In the genomic region with DNA sequence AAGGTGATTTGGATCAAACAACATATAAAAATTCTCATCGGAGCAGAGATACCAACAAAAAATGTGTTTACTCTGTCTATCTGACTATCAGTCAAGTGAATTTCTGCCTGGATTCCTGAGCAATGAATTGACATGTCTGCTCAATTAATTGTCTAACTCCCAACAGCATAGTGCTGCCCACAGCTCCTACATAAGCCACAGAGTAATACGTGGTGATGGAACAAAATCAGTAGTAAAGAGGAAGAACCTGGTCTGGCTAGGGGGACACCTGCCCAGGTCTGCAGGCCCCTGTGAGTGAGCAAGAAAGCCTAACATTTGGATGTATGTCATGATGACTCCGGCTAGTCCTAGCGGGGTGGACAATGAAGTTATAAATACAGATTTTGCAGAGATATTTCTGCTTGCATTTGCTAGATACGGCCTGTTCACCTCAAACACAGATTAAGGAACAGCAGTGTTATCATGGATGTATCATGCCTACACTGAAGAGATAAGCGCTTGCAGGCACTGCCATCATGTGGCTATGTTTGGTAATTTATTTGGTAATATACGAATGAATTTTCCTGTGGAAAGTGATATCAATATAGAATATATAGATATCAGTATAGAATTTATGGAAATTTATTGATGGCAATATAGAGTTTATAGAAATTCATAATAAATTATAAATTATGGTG, we compare ENCODE assay signal across 8 cellular contexts.
DNase-seq lines count a peak whose midpoint lies in the region; ATAC-seq, FAIRE-seq and TF ChIP-seq lines count a peak whose summit lies in the region.

No MANE protein-coding gene starts in this region.

- peak; percentile 48 for FAIRE-seq in GM12892 (lab: Jason Lieb, UNC)

- no peak overlapping the region for H3K4me3 ChIP-seq in astrocyte of the cerebellum (ENCODE audit: low read depth, low read length)

- in situ Hi-C loops in astrocyte of the cerebellum (cut with HindIII; ENCODE audit: low sequenced_read_pairs): loop anchor here (25.0 kb wide), 1 partner anchor 493 kb away; no protein-coding TSS in a partner anchor

- no peak overlapping the region for H3K27ac ChIP-seq in 22Rv1

- no peak for ATAC-seq in HG03139 (IDR thresholded peaks at IDR 0.05; ENCODE audit: unreplicated experiment)

- peak; percentile 80 for TF ChIP-seq CTCF in 22Rv1 (IDR thresholded peaks at IDR 0.05)
- TF ChIP-seq CTCF in astrocyte of the cerebellum (IDR thresholded peaks at IDR 0.05; ENCODE audit: low read depth, low read length, missing control alignments): peak; percentile 62

- TF ChIP-seq POLR2A in GM12892 (IDR thresholded peaks at IDR 0.05; ENCODE audit: low read depth, low read length): no peak

- DNase-seq in GM12892 (ENCODE audit: insufficient read length): no peak
- DNase-seq in NCI-H1417 (lab: John Stamatoyannopoulos, UW): peak; percentile 53 to 82 (median 70)
- peak; percentile 57 for DNase-seq in SW480 (ENCODE audit: low spot score)
- peak; percentile 33 for DNase-seq in astrocyte of the cerebellum (ENCODE audit: low read depth)
- peak; percentile 62 for DNase-seq in iPS-NIHi7 (ENCODE audit: extremely low spot score)
- peak; percentile 33 to 46 for DNase-seq in stimulated activated CD4-positive, alpha-beta T cell treated with anti-CD3 and anti-CD28 coated beads, Interleukin-1b, Interleukin-23, amount 100 ng/mL, for 4 hours (ENCODE audit: low read depth in 2 of 2)
